1 cellular context compared by ENCODE assay signal in genomic region chr20:25548613-25549086, GRCh38.
TF ChIP-seq lines count a peak whose summit lies in the region.

No MANE protein-coding gene starts in this region.

TF ChIP-seq in H1, 55 proteins besides CTCF, POLR2A, EP300 and RAD21 (continued from another document):
- TF ChIP-seq CBX8 (IDR thresholded peaks at IDR 0.05; ENCODE audit: borderline replicate concordance, low read depth, low read length) (no peak), TCF12 (IDR thresholded peaks at IDR 0.05; ENCODE audit: low read depth, low read length) (no peak), SAP30 (IDR thresholded peaks at IDR 0.05; ENCODE audit: insufficient read depth, insufficient replicate concordance, low read length) (no peak), BRCA1 (IDR thresholded peaks at IDR 0.05; ENCODE audit: low read depth, low read length) (no peak), SP2 (IDR thresholded peaks at IDR 0.05; ENCODE audit: low read length) (no peak), SP4 (IDR thresholded peaks at IDR 0.05; ENCODE audit: low read length) (no peak), CBX5 (IDR thresholded peaks at IDR 0.05; ENCODE audit: low read depth, low read length) (no peak), RBBP5 (IDR thresholded peaks at IDR 0.05; ENCODE audit: borderline replicate concordance, low read depth, low read length) (no peak), SRF (IDR thresholded peaks at IDR 0.05; ENCODE audit: low read depth, low read length) (no peak), POLR2AphosphoS5 (IDR thresholded peaks at IDR 0.05; ENCODE audit: low read depth, low read length) (no peak)
- TF ChIP-seq, protein P1, sequence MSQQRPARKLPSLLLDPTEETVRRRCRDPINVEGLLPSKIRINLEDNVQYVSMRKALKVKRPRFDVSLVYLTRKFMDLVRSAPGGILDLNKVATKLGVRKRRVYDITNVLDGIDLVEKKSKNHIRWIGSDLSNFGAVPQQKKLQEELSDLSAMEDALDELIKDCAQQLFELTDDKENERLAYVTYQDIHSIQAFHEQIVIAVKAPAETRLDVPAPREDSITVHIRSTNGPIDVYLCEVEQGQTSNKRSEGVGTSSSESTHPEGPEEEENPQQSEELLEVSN (IDR thresholded peaks at IDR 0.05), result no peak
